Comparison of ENCODE assay signal across 16 cellular contexts in the genomic region with DNA sequence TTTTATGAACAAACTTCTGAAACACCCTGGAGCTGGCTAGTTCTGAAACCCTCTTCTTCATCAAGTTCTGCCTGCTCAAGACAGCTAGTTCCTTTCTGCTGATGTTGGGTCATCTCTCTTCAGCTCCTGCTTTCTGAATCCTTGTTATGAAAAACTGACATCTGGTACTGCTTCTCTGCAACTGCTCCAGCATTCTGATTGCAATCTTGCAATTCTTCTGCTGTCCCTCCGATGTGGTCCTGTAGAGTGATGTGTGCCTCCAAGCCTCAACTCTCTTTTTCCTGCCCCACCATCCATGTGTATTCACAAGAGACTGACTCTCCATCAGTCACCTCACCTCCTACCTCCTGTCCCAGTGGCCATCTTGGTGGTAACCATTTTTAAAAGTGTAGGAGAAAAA. TPM values are rescaled to one million over a fixed set of nuclear protein-coding genes. Genes with fewer than 3 reads are reported as not detected.
DNase-seq lines count a peak whose midpoint lies in the region; ATAC-seq, FAIRE-seq and TF ChIP-seq lines count a peak whose summit lies in the region.
"Had no signal": no experiment of that assay in that cellular context is flagged by ENCODE, and none has a peak within 500 bp of the region (broad histone marks: within the 10 kb centered on the region; RNA-seq: fewer than 3 reads in every experiment).

No MANE protein-coding gene starts in this region.

- in situ Hi-C loops in GM23248 (cut with MboI) = no loop called here

- FAIRE-seq in RCC 7860 (lab: Jason Lieb, UNC) = no peak
- FAIRE-seq: A204.1, GM18507 had no signal

- 92 to 94% methylated on average over 1 of the region's 1 CpG for WGBS in GM23248 (ENCODE audit: low coverage in 1 of 2, low lambda C conversion rate in 2 of 2, missing lambda C conversion rate in 2 of 2), 2 experiments
- WGBS in smooth muscle cell (ENCODE audit: low lambda C conversion rate) = 64% methylated on average over 1 of the region's 1 CpG

- H3K4me1 ChIP-seq in GM23248 (ENCODE audit: insufficient read depth) (peaks cover 19% of the 10 kb centered on the region), smooth muscle cell (ENCODE audit: low read depth) (no peaks in the 10 kb centered on the region)
- H3K4me1 ChIP-seq: Caco-2 had no signal

- H3K4me3 ChIP-seq in GM23248 = no peak overlapping the region
- H3K4me3 ChIP-seq in fibroblast of villous mesenchyme (ENCODE audit: low read depth, low read length) = no peak overlapping the region
- no peak overlapping the region for H3K4me3 ChIP-seq in smooth muscle cell
- H3K4me3 ChIP-seq: GM23338 had no signal

- H3K27me3 ChIP-seq in GM23248 (replicated peaks; ENCODE audit: insufficient read depth) = no peaks in the 10 kb centered on the region
- H3K27me3 ChIP-seq in smooth muscle cell (ENCODE audit: low read depth) = no peaks in the 10 kb centered on the region

- no peak for ATAC-seq in GM21786 (IDR thresholded peaks at IDR 0.05; ENCODE audit: unreplicated experiment)
- ATAC-seq: CD8-positive, alpha-beta T cell; GM23338 had no signal

- H3K27ac ChIP-seq in GM23248 = peak overlapping the region; percentile 67
- H3K27ac ChIP-seq in smooth muscle cell (ENCODE audit: low read depth) = peak overlapping the region; percentile 86

- H3K36me3 ChIP-seq in GM23248 (ENCODE audit: low read depth) (peaks cover 76% of the 10 kb centered on the region), smooth muscle cell (ENCODE audit: low read depth) (peaks cover 22% of the 10 kb centered on the region)

- 0 out of 2 replicates have a peak, but pooled peaks cover 7% of the 10 kb centered on the region for H4K20me1 ChIP-seq in GM23248 (ENCODE audit: insufficient read depth)
- H4K20me1 ChIP-seq in smooth muscle cell (ENCODE audit: low read depth) = peaks cover 100% of the 10 kb centered on the region

- H3F3A ChIP-seq in GM23248 (ENCODE audit: insufficient read depth) = peaks cover 100% of the 10 kb centered on the region
- peaks cover 79% of the 10 kb centered on the region for H3F3A ChIP-seq in smooth muscle cell (ENCODE audit: low read depth)

- DNase-seq in GM23248 (no peak), fibroblast of villous mesenchyme (ENCODE audit: low read depth) (peak; percentile 42), smooth muscle cell (lab: John Stamatoyannopoulos, UW; ENCODE audit: unreplicated experiment) (no peak), RCC 7860 (ENCODE audit: low spot score) (no peak), DMS153 (lab: John Stamatoyannopoulos, UW) (no peak), HUDEP-2 (lab: John Stamatoyannopoulos, UW; ENCODE audit: unreplicated experiment in 76 of 76) (no peak)
- DNase-seq: Caco-2; CD8-positive, alpha-beta T cell; DMS53; H7 had no signal

- TF ChIP-seq CTCF in fibroblast of villous mesenchyme (IDR thresholded peaks at IDR 0.05; ENCODE audit: insufficient read depth, low read depth, low read length) (no peak), smooth muscle cell (IDR thresholded peaks at IDR 0.05; ENCODE audit: borderline replicate concordance, insufficient read depth, poor library complexity, severe bottlenecking) (no peak)

- H3K9me3 ChIP-seq in GM23248 (ENCODE audit: low read depth) = no peaks in the 10 kb centered on the region
- no peaks in the 10 kb centered on the region for H3K9me3 ChIP-seq in smooth muscle cell (replicated peaks; ENCODE audit: low read depth)
- H3K9me3 ChIP-seq: Caco-2 had no signal

- H3K79me2 ChIP-seq in GM23248 (ENCODE audit: insufficient read depth) (peaks cover 100% of the 10 kb centered on the region), smooth muscle cell (ENCODE audit: low read depth) (peaks cover 100% of the 10 kb centered on the region)

- H3K9me2 ChIP-seq in GM23248 (ENCODE audit: insufficient read depth) = no peaks in the 10 kb centered on the region

- H3K4me2 ChIP-seq in GM23248 (ENCODE audit: unreplicated experiment) (no peak overlapping the region), smooth muscle cell (no peak overlapping the region)
- H3K4me2 ChIP-seq: GM23338 had no signal

- H2AFZ ChIP-seq in GM23248 = no peak overlapping the region
- no peak overlapping the region for H2AFZ ChIP-seq in smooth muscle cell (ENCODE audit: low read depth)
- H2AFZ ChIP-seq: GM23338 had no signal

- H3K9ac ChIP-seq in GM23248 (no peak overlapping the region), smooth muscle cell (ENCODE audit: low read depth) (no peak overlapping the region)

RNA-seq across cellular contexts. Expression of gene COL6A3, which starts 21.8 kb away (rescaled TPM):
- 1,362 and 1,653 TPM in 2 replicates for total RNA-seq in GM23248 (2014; rRNA removed; shearing (Covaris generic))
- 344 and 350 TPM in 2 replicates for polyA plus RNA-seq in GM23248 (2016; fragmentation: Nextera tagmentation; extraction: Ambion mirVana)
- 1,329 and 1,968 TPM in 2 replicates for total RNA-seq in fibroblast of villous mesenchyme
- total RNA-seq in smooth muscle cell = 1,708 and 1,938 TPM in 2 replicates
- 643 and 888 TPM in 2 replicates for polyA plus RNA-seq in smooth muscle cell
- polyA plus RNA-seq: CD14-positive monocyte, IgD-negative memory B cell had no signal
